Comparison of ENCODE assay signal across 8 cellular contexts in the genomic region with DNA sequence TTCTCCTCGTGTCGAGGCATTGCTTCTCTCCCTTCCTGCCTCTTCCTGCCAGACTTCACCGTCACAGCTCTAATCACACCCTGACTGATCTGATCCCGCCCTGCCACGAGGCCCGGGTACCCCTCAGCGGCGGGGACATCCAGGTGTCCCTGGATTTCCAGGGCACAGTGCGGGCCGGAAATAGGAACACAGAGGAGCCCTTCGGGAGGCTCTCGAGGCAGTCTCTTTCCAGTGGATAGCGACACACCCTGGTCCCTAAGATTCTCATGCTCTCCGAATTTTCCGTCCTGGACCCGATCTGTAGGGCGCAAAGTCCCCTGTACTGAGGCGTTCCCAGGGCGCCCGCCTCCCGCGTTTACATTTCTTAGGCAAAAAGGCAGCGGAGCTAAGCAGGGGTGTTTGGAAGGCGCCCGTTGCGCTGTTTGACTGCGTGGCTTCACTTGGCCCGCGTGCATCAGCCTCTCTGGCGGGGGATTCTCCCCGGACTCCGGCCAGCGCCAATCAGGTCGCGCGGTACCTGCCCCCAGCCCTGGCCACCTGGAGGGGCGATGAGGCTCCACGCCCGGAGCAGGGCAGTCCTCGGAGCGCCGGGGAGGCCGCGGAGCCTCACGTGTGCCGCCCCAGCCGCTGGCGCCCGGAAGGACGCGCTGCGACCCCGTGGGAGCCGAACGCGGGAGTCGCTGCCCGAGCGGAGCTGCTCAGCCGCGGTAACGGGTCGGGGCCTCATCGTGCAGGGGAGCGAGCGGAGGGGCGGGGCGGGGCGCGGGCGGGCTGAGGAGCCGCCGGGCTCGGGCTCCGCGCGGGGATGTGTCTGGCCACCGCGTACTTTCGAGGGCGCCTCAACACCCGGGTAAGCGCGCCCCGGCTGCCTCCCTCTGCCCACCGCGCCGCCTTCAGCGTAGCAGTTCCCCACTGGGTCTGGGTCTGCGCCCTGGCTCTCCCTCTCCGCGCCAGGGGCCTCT. TPM values are rescaled to one million over a fixed set of nuclear protein-coding genes. Genes with fewer than 3 reads are reported as not detected.
DNase-seq lines count a peak whose midpoint lies in the region; ATAC-seq, FAIRE-seq and TF ChIP-seq lines count a peak whose summit lies in the region.

A gene (plus strand): TSS at position 575 of the 962 bp plus-strand sequence. CDS start 69,807 bp downstream, outside the sequence.

- peak; percentile 56 for ATAC-seq in HepG2

- peak; percentile 20 for DNase-seq in activated T-cell treated with anti-CD3 and anti-CD28 coated beads, Interleukin-2, amount 50 U/mL, for 1 hour
- DNase-seq in activated T-cell treated with anti-CD3 and anti-CD28 coated beads for 4 hours = no peak
- no peak for DNase-seq in HepG2 (ENCODE audit: low spot score)
- DNase-seq in tibial artery = no peak
- DNase-seq in hypothalamus (lab: John Stamatoyannopoulos, UW) = no peak
- DNase-seq in activated effector memory CD4-positive, alpha-beta T cell treated with Interleukin-2 at 50 U/mL for 16 hours = no peak
- DNase-seq in ureter (ENCODE audit: low spot score) = no peak

- CTCF ChIA-PET in HepG2 (lab: Yijun Ruan, JAX; ENCODE audit: low intra/inter-chr PET ratio, low total read pairs) = no interaction called here

- no peak within 1 kb of the TSS for H2AFZ ChIP-seq in HepG2 (ENCODE audit: low read length)

- intact Hi-C loops in HepG2 (cut with micrococcal nuclease; ENCODE audit: unreplicated experiment) = no loop called here
- intact Hi-C loops in tibial artery (cut with DNase I; ENCODE audit: low total_unique reads) = no loop called here

- TF ChIP-seq CTCF in HepG2 (CRISPR knock-in tag; IDR thresholded peaks at IDR 0.05) (no peak), tibial artery (IDR thresholded peaks at IDR 0.05) (no peak)

- H3K36me3 ChIP-seq in HepG2 (replicated peaks in 1 of 2; ENCODE audit: control insufficient read depth in 1 of 2, insufficient read depth in 2 of 2, low read length in 2 of 2) (no peaks in the 10 kb centered on the region), tibial artery (no peaks in the 10 kb centered on the region)

- BruUV-seq in HepG2 (replicated peaks; lab: Mats Ljungman, UMichigan) = no TSS peak

- peaks cover 11% of the 10 kb centered on the region for H3K4me1 Mint-ChIP-seq in activated naive CD8-positive, alpha-beta T cell (ENCODE audit: low read depth)

- H3K4me1 ChIP-seq in HepG2 (ENCODE audit: insufficient read depth, low read length) (peaks cover 7% of the 10 kb centered on the region; the same call in 1 of the 2 replicates), tibial artery (peaks cover 0 to 24% (median 17%) of the 10 kb centered on the region in 4 donors)

- WGBS in HepG2 (ENCODE audit: low lambda C conversion rate) = 18% methylated on average over 22 of the region's 92 CpGs

- peak within 1 kb of the TSS; percentile 9 to 55 (median 12); a peak in 4 of 6 replicates for H3K4me3 ChIP-seq in HepG2 (replicated peaks in 1 of 3; ENCODE audit: insufficient read depth in 1 of 3, low read depth in 2 of 3, low read length in 3 of 3)
- H3K4me3 ChIP-seq in tibial artery = peak within 1 kb of the TSS; percentile 12 to 44

- H4K20me1 ChIP-seq in HepG2 (ENCODE audit: insufficient read depth, low read length) = no peaks in the 10 kb centered on the region

- no peak within 1 kb of the TSS for H3K27ac ChIP-seq in HepG2 (ENCODE audit: extremely low read length, insufficient read depth, low read length)
- H3K27ac ChIP-seq in tibial artery = no peak within 1 kb of the TSS

- no peak for TF ChIP-seq POLR2A in HepG2 (IDR thresholded peaks at IDR 0.05; ENCODE audit: insufficient read depth in 1 of 2, low read depth in 2 of 2, low read length in 2 of 2)

- in situ Hi-C loops in HepG2 (cut with HindIII; ENCODE audit: extremely low pct_ligation_motif_present, low pct_unique_long_range_greater_than_20kb) = no loop called here

- peaks cover 51% of the 10 kb centered on the region for H3K27me3 Mint-ChIP-seq in activated naive CD8-positive, alpha-beta T cell

- TF ChIP-seq RAD21 in HepG2 (CRISPR knock-in tag; IDR thresholded peaks at IDR 0.05) = no peak

- H3K79me2 ChIP-seq in HepG2 (ENCODE audit: insufficient read depth, low read length) = no peaks in the 10 kb centered on the region

- POLR2A ChIA-PET in HepG2 (lab: Yijun Ruan, JAX) = no interaction called here

- no peaks in the 10 kb centered on the region for H3K9me3 Mint-ChIP-seq in activated naive CD8-positive, alpha-beta T cell (ENCODE audit: low read depth)

- no peak for FAIRE-seq in HepG2 (lab: Jason Lieb, UNC)

- no peak within 1 kb of the TSS for H3K27ac Mint-ChIP-seq in activated naive CD8-positive, alpha-beta T cell

- H3K4me3 Mint-ChIP-seq in activated naive CD8-positive, alpha-beta T cell = peak within 1 kb of the TSS; percentile 67

- H3K9me3 ChIP-seq in HepG2 (ENCODE audit: low read length) (no peaks in the 10 kb centered on the region), tibial artery (no peaks in the 10 kb centered on the region)

- H3K4me2 ChIP-seq in HepG2 (ENCODE audit: low read depth, low read length) = peak within 1 kb of the TSS; percentile 54

- no peaks in the 10 kb centered on the region for H3K36me3 Mint-ChIP-seq in activated naive CD8-positive, alpha-beta T cell

- no peak for TF ChIP-seq EP300 in HepG2 (IDR thresholded peaks at IDR 0.05; ENCODE audit: low read depth in 2 of 2, low read length in 2 of 2)
- TF ChIP-seq EP300 in HepG2 (CRISPR knock-in tag; IDR thresholded peaks at IDR 0.05; ENCODE audit: borderline replicate concordance) = no peak

- H3K27me3 ChIP-seq in HepG2 (ENCODE audit: control insufficient read depth in 1 of 2, insufficient read depth in 2 of 2, low read length in 2 of 2) (peaks cover 5 to 61% of the 10 kb centered on the region in 2 experiments), tibial artery (peaks cover 0 to 55% of the 10 kb centered on the region in 2 donors)

- H3K9ac ChIP-seq in HepG2 (ENCODE audit: insufficient read depth, low read depth, low read length) = no peak within 1 kb of the TSS

TF ChIP-seq in HepG2, 621 proteins besides CTCF, POLR2A, EP300 and RAD21 (continues in another document):
- peak; percentile 72 for TF ChIP-seq HNRNPLL (IDR thresholded peaks at IDR 0.05; ENCODE audit: low read depth, low read length, poor library complexity, severe bottlenecking)
- TF ChIP-seq, protein P1, sequence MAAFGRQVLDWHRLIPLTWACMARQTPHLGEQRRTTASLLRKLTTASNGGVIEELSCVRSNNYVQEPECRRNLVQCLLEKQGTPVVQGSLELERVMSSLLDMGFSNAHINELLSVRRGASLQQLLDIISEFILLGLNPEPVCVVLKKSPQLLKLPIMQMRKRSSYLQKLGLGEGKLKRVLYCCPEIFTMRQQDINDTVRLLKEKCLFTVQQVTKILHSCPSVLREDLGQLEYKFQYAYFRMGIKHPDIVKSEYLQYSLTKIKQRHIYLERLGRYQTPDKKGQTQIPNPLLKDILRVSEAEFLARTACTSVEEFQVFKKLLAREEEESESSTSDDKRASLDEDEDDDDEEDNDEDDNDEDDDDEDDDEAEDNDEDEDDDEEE (CRISPR knock-in tag; IDR thresholded peaks at IDR 0.05) = 0 out of 2 replicates have a peak, but pooled peaks have one; percentile 27
- TF ChIP-seq TCF7L2 (IDR thresholded peaks at IDR 0.05; ENCODE audit: low read depth, low read length) = no peak
- TF ChIP-seq, protein P2, sequence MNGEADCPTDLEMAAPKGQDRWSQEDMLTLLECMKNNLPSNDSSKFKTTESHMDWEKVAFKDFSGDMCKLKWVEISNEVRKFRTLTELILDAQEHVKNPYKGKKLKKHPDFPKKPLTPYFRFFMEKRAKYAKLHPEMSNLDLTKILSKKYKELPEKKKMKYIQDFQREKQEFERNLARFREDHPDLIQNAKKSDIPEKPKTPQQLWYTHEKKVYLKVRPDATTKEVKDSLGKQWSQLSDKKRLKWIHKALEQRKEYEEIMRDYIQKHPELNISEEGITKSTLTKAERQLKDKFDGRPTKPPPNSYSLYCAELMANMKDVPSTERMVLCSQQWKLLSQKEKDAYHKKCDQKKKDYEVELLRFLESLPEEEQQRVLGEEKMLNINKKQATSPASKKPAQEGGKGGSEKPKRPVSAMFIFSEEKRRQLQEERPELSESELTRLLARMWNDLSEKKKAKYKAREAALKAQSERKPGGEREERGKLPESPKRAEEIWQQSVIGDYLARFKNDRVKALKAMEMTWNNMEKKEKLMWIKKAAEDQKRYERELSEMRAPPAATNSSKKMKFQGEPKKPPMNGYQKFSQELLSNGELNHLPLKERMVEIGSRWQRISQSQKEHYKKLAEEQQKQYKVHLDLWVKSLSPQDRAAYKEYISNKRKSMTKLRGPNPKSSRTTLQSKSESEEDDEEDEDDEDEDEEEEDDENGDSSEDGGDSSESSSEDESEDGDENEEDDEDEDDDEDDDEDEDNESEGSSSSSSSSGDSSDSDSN (CRISPR knock-in tag; IDR thresholded peaks at IDR 0.05) = peak; percentile 33; the same call in 1 of the 2 replicates
- no peak for TF ChIP-seq ZFP1 (CRISPR knock-in tag; IDR thresholded peaks at IDR 0.05)
- no peak for TF ChIP-seq MED1 (CRISPR knock-in tag; IDR thresholded peaks at IDR 0.05)

RNA-seq across cellular contexts. Expression of the gene that starts here (rescaled TPM):
- total RNA-seq in HepG2 (2016; rRNA removed; fragmentation: Illumina TruSeq; extraction: Trizol) = not detected in 2 replicates
- not detected in 2 replicates for total RNA-seq in HepG2 (2016; cell fraction: cytosol; rRNA removed; fragmentation: Illumina TruSeq; extraction: Trizol; ENCODE audit: low read depth)
- total RNA-seq in HepG2 (2016; cell fraction: insoluble cytoplasmic fraction; rRNA removed; fragmentation: Illumina TruSeq; extraction: Trizol) = not detected in 2 replicates
- total RNA-seq in HepG2 (2016; cell fraction: membrane; rRNA removed; fragmentation: Illumina TruSeq; extraction: Trizol) = not detected in 2 replicates
- total RNA-seq in HepG2 (2016; cell fraction: nucleus; rRNA removed; fragmentation: Illumina TruSeq; extraction: Trizol) = not detected in 2 replicates
- not detected in 2 replicates for polyA plus RNA-seq in HepG2 (2011; rRNA removed)
- not detected in 2 replicates for polyA plus RNA-seq in HepG2 (2011; cell fraction: cytosol; rRNA removed)
- polyA plus RNA-seq in HepG2 (2011; cell fraction: nucleus; rRNA removed) = not detected in 2 replicates
- polyA plus RNA-seq in HepG2 (2012) = not detected in 2 replicates
- polyA plus RNA-seq in HepG2 (2016; cell fraction: cytosol; fragmentation: Illumina TruSeq; extraction: Trizol; ENCODE audit: low read depth) = not detected in 2 replicates
- not detected in 2 replicates for polyA plus RNA-seq in HepG2 (2016; cell fraction: insoluble cytoplasmic fraction; fragmentation: Illumina TruSeq; extraction: Trizol; ENCODE audit: low read depth)
- not detected in 2 replicates for polyA plus RNA-seq in HepG2 (2016; cell fraction: membrane; fragmentation: Illumina TruSeq; extraction: Trizol; ENCODE audit: low read depth)
- not detected in 2 replicates for polyA plus RNA-seq in HepG2 (2016; cell fraction: nucleus; fragmentation: Illumina TruSeq; extraction: Trizol; ENCODE audit: insufficient read depth, low read depth)
- not detected in 2 replicates for polyA minus RNA-seq in HepG2 (2011; rRNA and poly(A)+ RNA removed; ENCODE audit: low replicate concordance)
- polyA minus RNA-seq in HepG2 (2011; cell fraction: cytosol; rRNA and poly(A)+ RNA removed) = not detected in 2 replicates
- not detected in 2 replicates for polyA minus RNA-seq in HepG2 (2011; cell fraction: nucleus; rRNA and poly(A)+ RNA removed)
- total RNA-seq in ureter = 0.16 TPM

Comparison
In these comparisons a context has a peak if more than half of its experiments do, and no peak if none do; other contexts are left out.
1. Peak in ATAC-seq, H3K4me3 ChIP-seq and H3K4me2 ChIP-seq in HepG2; RNA of the gene not detected or under 1 TPM.